9 cellular contexts compared by ENCODE assay signal in the genomic region with DNA sequence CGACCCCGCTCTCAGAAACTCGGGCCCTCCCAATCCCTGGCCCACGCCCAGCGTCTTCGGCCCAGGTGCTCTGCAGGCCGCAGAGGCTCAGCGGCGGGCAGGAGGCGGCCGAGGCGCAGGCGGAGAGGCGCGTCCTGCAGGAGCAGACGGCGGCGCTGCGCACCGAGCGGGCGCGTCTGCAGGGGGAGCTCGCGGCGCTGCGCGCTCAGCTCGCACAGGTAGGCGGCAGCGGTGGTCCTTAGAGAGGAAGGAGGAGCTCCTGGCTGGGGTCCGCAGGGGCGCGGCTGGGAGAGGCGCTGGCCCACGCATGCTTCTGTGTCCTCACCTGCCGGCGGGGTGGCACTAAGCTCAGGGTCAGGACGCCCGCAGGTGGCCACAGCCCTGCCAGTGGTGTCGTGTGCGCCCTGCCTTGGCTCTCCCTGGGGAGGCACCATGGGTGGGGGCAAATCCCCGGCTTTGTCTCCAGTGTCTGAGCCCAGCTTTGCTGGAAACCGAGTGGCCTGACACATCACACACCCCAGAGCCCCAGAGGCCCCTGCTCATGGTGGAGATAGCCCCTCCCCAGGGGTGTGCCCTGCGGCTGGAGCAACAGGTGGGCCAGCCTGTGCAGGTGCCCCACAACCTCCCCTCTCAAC. TPM values are rescaled to one million over a fixed set of nuclear protein-coding genes. Genes with fewer than 3 reads are reported as not detected.
A peak's percentile ranks its signal among the peaks of the same experiment; 100 is the strongest.
DNase-seq lines count a peak whose midpoint lies in the region; ATAC-seq and TF ChIP-seq lines count a peak whose summit lies in the region.
"Had no signal": no experiment of that assay in that cellular context is flagged by ENCODE, and none has a peak within 500 bp of the region (broad histone marks: within the 10 kb centered on the region; RNA-seq: fewer than 3 reads in every experiment).

No MANE protein-coding gene starts in this region.

- no peak overlapping the region for H4K91ac ChIP-seq in neuronal stem cell (ENCODE audit: low read depth, low read length, poor library complexity)

- peak overlapping the region; percentile 85 for H3K18ac ChIP-seq in neuronal stem cell (ENCODE audit: low read length)

- peak overlapping the region; percentile 56 for H3K14ac ChIP-seq in neuronal stem cell (ENCODE audit: low read length)

- POLR2A ChIA-PET in CD4-positive, alpha-beta T cell (lab: Charles Lee) = interaction anchor here (1.5 kb wide), 1 partner anchor 167 kb away, joined by 10 read pairs; the partner anchor contains the start of genes PASK and PPP1R7

- H2BK15ac ChIP-seq in neuronal stem cell (ENCODE audit: low read length) = peak overlapping the region; percentile 49

- H3K27me3 Mint-ChIP-seq in CD4-positive, alpha-beta T cell = no peaks in the 10 kb centered on the region

- H2AFZ ChIP-seq in neuronal stem cell (ENCODE audit: low read length) = no peak overlapping the region

- no peaks in the 10 kb centered on the region for H3K27me3 ChIP-seq in CD4-positive, alpha-beta T cell (ENCODE audit: control insufficient read depth, insufficient read depth, low read length)
- H3K27me3 ChIP-seq in HUES64 (ENCODE audit: insufficient read depth, low read length) = peaks cover 20% of the 10 kb centered on the region
- H3K27me3 ChIP-seq in WERI-Rb-1 (ENCODE audit: insufficient read depth, low read depth, severe bottlenecking) = peaks cover 3% of the 10 kb centered on the region
- H3K27me3 ChIP-seq in neuronal stem cell (ENCODE audit: control insufficient read depth in 3 of 3, insufficient read depth in 3 of 3, low read depth in 1 of 3, low read length in 3 of 3) = peaks cover 0 to 52% (median 19%) of the 10 kb centered on the region in 3 experiments

- no peaks in the 10 kb centered on the region for H3K9me3 ChIP-seq in CD4-positive, alpha-beta T cell (ENCODE audit: control insufficient read depth, low read length)
- no peaks in the 10 kb centered on the region for H3K9me3 ChIP-seq in HUES64 (ENCODE audit: insufficient read depth, low read depth, low read length)
- H3K9me3 ChIP-seq in WERI-Rb-1 (ENCODE audit: severe bottlenecking) = peaks cover 9% of the 10 kb centered on the region
- H3K9me3 ChIP-seq in neuronal stem cell (replicated peaks in 1 of 2; ENCODE audit: control insufficient read depth in 2 of 2, insufficient read depth in 1 of 2, low read depth in 1 of 2, low read length in 2 of 2) = peaks cover 0 to 12% of the 10 kb centered on the region in 2 donors
- H3K9me3 ChIP-seq: suprapubic skin had no signal

- H3K36me3 Mint-ChIP-seq in CD4-positive, alpha-beta T cell (ENCODE audit: low read depth) = no peaks in the 10 kb centered on the region

- H2BK12ac ChIP-seq in neuronal stem cell (ENCODE audit: low read length) = no peak overlapping the region

- no peaks in the 10 kb centered on the region for H3K9me3 Mint-ChIP-seq in CD4-positive, alpha-beta T cell

- peaks cover 1% of the 10 kb centered on the region for H3K79me1 ChIP-seq in neuronal stem cell (ENCODE audit: low read depth, low read length)

- no peak overlapping the region for H3K27ac Mint-ChIP-seq in CD4-positive, alpha-beta T cell

- TF ChIP-seq POLR2A in GM18505 (IDR thresholded peaks at IDR 0.05; ENCODE audit: borderline replicate concordance, extremely low read depth, insufficient read depth, insufficient read length) = no peak

- intact Hi-C loops in CD4-positive, alpha-beta T cell (cut with DNase I, micrococcal nuclease) = loop anchor here (5.0 kb wide), 2 partner anchors 69 to 169 kb away; partner anchors contain the start of gene PPP1R7 (in 2 of the 2)

- H2BK120ac ChIP-seq in neuronal stem cell (ENCODE audit: low read depth, low read length) = no peak overlapping the region

- H3K9ac ChIP-seq in HUES64 (ENCODE audit: low read depth, low read length) (no peak overlapping the region), neuronal stem cell (ENCODE audit: low read depth, low read length, poor library complexity) (peak overlapping the region; percentile 21)

- peak; percentile 93 for ATAC-seq in CD4-positive, alpha-beta T cell (ENCODE audit: poor library complexity)
- no peak for ATAC-seq in GM18861 (IDR thresholded peaks at IDR 0.05; ENCODE audit: unreplicated experiment)
- ATAC-seq in GM18505 (IDR thresholded peaks at IDR 0.05; ENCODE audit: unreplicated experiment) = no peak

- H3K4me2 ChIP-seq in neuronal stem cell (ENCODE audit: insufficient read depth, low read length, poor library complexity, severe bottlenecking) = peak overlapping the region; percentile 11

- H3K36me3 ChIP-seq in HUES64 (ENCODE audit: insufficient read depth, low read length) (no peaks in the 10 kb centered on the region), WERI-Rb-1 (no peaks in the 10 kb centered on the region), neuronal stem cell (replicated peaks in 1 of 2; ENCODE audit: control insufficient read depth in 2 of 2, insufficient read depth in 2 of 2, low read length in 2 of 2) (no peaks in the 10 kb centered on the region)
- H3K36me3 ChIP-seq: suprapubic skin had no signal

- no peak overlapping the region for H4K8ac ChIP-seq in neuronal stem cell (ENCODE audit: low read depth, low read length)

- H3K27ac ChIP-seq in CD4-positive, alpha-beta T cell (ENCODE audit: low read depth, low read length) = no peak overlapping the region
- H3K27ac ChIP-seq in HUES64 (ENCODE audit: low read depth, low read length) (no peak overlapping the region), WERI-Rb-1 (no peak overlapping the region), epithelial cell of prostate (no peak overlapping the region), neuronal stem cell (replicated peaks; ENCODE audit: low read length) (no peak overlapping the region)
- H3K27ac ChIP-seq: suprapubic skin had no signal

- H3K23ac ChIP-seq in neuronal stem cell (ENCODE audit: low read depth, low read length, poor library complexity) = peak overlapping the region; percentile 55

- CTCF ChIA-PET in CD4-positive, alpha-beta T cell (lab: Charles Lee) = interaction anchor here (0.7 to 1.3 kb wide), 6 partner anchors 75 to 167 kb away, joined by 3 to 10 read pairs (median 6); partner anchors contain the start of genes PASK and PPP1R7

- peak overlapping the region; percentile 18; the same call in 1 of the 2 replicates for H3K4me3 ChIP-seq in HUES64 (ENCODE audit: low read length)
- peak overlapping the region; percentile 38 for H3K4me3 ChIP-seq in WERI-Rb-1 (ENCODE audit: low read depth, low read length)
- no peak overlapping the region for H3K4me3 ChIP-seq in neuronal stem cell (ENCODE audit: low read length in 2 of 2)
- H3K4me3 ChIP-seq: suprapubic skin had no signal

- no peak overlapping the region for H3K4me3 Mint-ChIP-seq in CD4-positive, alpha-beta T cell

- H3K4me1 ChIP-seq in HUES64 (ENCODE audit: insufficient read depth, low read length) (no peaks in the 10 kb centered on the region), neuronal stem cell (ENCODE audit: control insufficient read depth in 2 of 2, insufficient read depth in 1 of 2, low read depth in 1 of 2, low read length in 2 of 2) (peaks cover 0 to 2% of the 10 kb centered on the region in 2 donors)

- 10% methylated on average over 45 of the region's 45 CpGs for WGBS in HUES64
- WGBS in neuronal stem cell (ENCODE audit: extremely low coverage in 2 of 2, insufficient read length in 2 of 2, insufficient replicate concordance in 1 of 2), 2 donors = no CpG with 5 or more reads among the region's 45 CpGs

- peak in 8 of 10 experiments; percentile 3 to 64 (median 25) for DNase-seq in CD4-positive, alpha-beta T cell
- peak; percentile 70 for DNase-seq in WERI-Rb-1
- peak; percentile 20 for DNase-seq in epithelial cell of prostate (ENCODE audit: low read depth, low spot score)
- DNase-seq in neuronal stem cell (ENCODE audit: low spot score) = no peak
- DNase-seq in SHP77 (lab: John Stamatoyannopoulos, UW) = no peak

- H2AK5ac ChIP-seq in neuronal stem cell (ENCODE audit: low read depth, low read length) = peak overlapping the region; percentile 68

- H3K4ac ChIP-seq in neuronal stem cell (ENCODE audit: low read length) = no peak overlapping the region

- no peaks in the 10 kb centered on the region for H3K4me1 Mint-ChIP-seq in CD4-positive, alpha-beta T cell (ENCODE audit: low read depth)

- TF ChIP-seq CTCF in CD4-positive, alpha-beta T cell (IDR thresholded peaks at IDR 0.05) = peak; percentile 65
- TF ChIP-seq CTCF in WERI-Rb-1 (IDR thresholded peaks at IDR 0.05; ENCODE audit: low read depth, low read length) = peak; percentile 90

- H2BK5ac ChIP-seq in neuronal stem cell (ENCODE audit: low read length) = no peak overlapping the region

RNA-seq across cellular contexts. Expression of gene SNED1, which starts 14.9 kb away (rescaled TPM):
- total RNA-seq in CD4-positive, alpha-beta T cell = 10 to 100 TPM; 42.0 to 42.7 TPM
- 0.20 TPM for polyA plus RNA-seq in HUES64 (2013, experiment 1 of 2)
- polyA plus RNA-seq in HUES64 (2013, experiment 2 of 2) = 0.38 TPM
- 0.14 TPM for polyA plus RNA-seq in neuronal stem cell (2013, experiment 1 of 2)
- 0.04 TPM for polyA plus RNA-seq in neuronal stem cell (2013, experiment 2 of 2)

Comparison
In these comparisons a context has a peak if more than half of its experiments do, and no peak if none do; other contexts are left out.
1. DNase-seq: peak in CD4-positive, alpha-beta T cell (8 of 10), WERI-Rb-1 (single experiment) and epithelial cell of prostate (single experiment); none in neuronal stem cell (single experiment) and SHP77 (0 of 2).
2. H3K4me3 ChIP-seq: peak in HUES64 (single experiment) and WERI-Rb-1 (single experiment); none in neuronal stem cell (0 of 2).